Comparison of ENCODE assay signal across 8 cellular contexts in the genomic region with DNA sequence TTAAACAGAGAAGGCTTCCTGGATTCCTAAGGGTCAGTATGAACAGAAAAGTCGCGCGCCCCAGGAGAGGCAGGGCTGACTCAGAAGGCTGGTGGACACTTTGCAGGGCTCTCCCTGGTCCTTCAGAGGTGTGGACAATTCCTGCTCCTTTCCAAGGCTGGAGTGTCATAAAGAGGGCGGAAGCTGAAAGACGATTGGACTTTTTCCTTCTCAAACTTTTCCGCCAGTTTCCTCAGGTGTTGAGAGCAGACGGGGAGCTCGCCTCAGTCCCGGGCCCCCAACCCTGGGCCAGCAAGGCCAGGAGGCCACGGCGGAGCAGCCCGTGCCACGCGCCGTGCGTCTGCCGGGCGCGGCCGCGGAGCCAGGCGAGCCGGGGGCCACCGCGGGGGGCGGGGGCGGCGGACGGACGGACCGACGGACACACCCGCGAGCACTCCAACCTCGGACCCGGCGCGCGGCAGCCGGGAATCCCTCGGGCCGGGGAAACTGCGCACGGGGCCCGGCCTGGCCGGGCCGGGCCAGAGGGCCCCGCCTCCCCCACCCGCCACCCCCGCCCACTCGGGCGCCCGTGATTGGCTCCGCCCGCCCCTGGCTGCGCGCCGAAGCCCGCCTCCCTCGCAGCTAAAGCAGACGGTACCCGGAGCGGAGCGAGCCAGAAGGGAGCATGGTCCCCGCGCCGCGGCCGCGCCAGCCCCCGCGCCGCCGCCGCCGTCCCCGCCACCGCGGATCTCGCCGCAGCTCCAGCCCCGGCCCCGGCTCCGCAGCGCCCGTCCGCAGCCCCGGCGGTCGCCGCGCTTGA. TPM values are rescaled to one million over a fixed set of nuclear protein-coding genes. Genes with fewer than 3 reads are reported as not detected.
A peak's percentile ranks its signal among the peaks of the same experiment; 100 is the strongest.
DNase-seq lines count a peak whose midpoint lies in the region; ATAC-seq, FAIRE-seq and TF ChIP-seq lines count a peak whose summit lies in the region.

Gene KLHL29, plus strand, starts transcription at position 629 of the 799 bp plus-strand sequence. CDS start 177,018 bp downstream, outside the sequence.

- 69% methylated on average over 7 of the region's 92 CpGs for WGBS in SK-N-SH (ENCODE audit: low lambda C conversion rate)
- WGBS in prostate gland = 8% methylated on average over 44 of the region's 92 CpGs

- H3K27ac ChIP-seq in HL-60 (replicated peaks) = no peak within 1 kb of the TSS
- H3K27ac ChIP-seq in SK-N-SH (ENCODE audit: low read depth in 2 of 2, low read length in 1 of 2) = peak within 1 kb of the TSS; percentile 23 to 58; a peak in 1 of 4 replicates
- peak within 1 kb of the TSS; percentile 78 to 79 for H3K27ac ChIP-seq in prostate gland

- H3F3A ChIP-seq in SK-N-SH (replicated peaks; ENCODE audit: insufficient read depth) = no peaks in the 10 kb centered on the region

- peaks cover 59% of the 10 kb centered on the region for H3K27me3 Mint-ChIP-seq in activated naive CD8-positive, alpha-beta T cell treated with anti-CD3 and anti-CD28 coated beads, Interleukin-2, amount 50 U/mL, for 24 hours

- H3K9me3 ChIP-seq in SK-N-SH (no peaks in the 10 kb centered on the region), prostate gland (no peaks in the 10 kb centered on the region)

- H3K27me3 ChIP-seq in HL-60 (ENCODE audit: insufficient read depth, poor library complexity, severe bottlenecking) (peaks cover 50% of the 10 kb centered on the region), SK-N-SH (ENCODE audit: insufficient read depth) (no peaks in the 10 kb centered on the region), prostate gland (replicated peaks; ENCODE audit: insufficient read depth) (no peaks in the 10 kb centered on the region)

- H3K4me2 ChIP-seq in SK-N-SH = peak within 1 kb of the TSS; percentile 99

- intact Hi-C loops in left cardiac atrium (cut with DNase I) (no loop called here), prostate gland (cut with DNase I) (loop anchor here (5.0 kb wide), 3 partner anchors 123 to 378 kb away; no protein-coding TSS in a partner anchor)

- H3K4me3 ChIP-seq in HL-60 (replicated peaks; ENCODE audit: insufficient read depth, low read length) = peak within 1 kb of the TSS; percentile 10; the same call in 1 of the 2 replicates
- peak within 1 kb of the TSS; percentile 86 to 88 for H3K4me3 ChIP-seq in SK-N-SH (ENCODE audit: low read depth in 2 of 2, low read length in 1 of 2)
- H3K4me3 ChIP-seq in prostate gland = peak within 1 kb of the TSS; percentile 62 to 70

- no peak for TF ChIP-seq EP300 in SK-N-SH (IDR thresholded peaks at IDR 0.05; ENCODE audit: borderline replicate concordance in 1 of 2, low read depth in 1 of 2, low read length in 1 of 2)

- POLR2A ChIA-PET in SK-N-SH (lab: Yijun Ruan, JAX) = interaction anchor here (0.9 kb wide), 1 partner anchor 376 kb away, joined by 3 read pairs; no protein-coding TSS in a partner anchor

- H4K20me1 ChIP-seq in SK-N-SH (ENCODE audit: insufficient read depth) = peaks cover 7% of the 10 kb centered on the region; the same call in 1 of the 2 replicates

- H3K4me3 Mint-ChIP-seq in activated naive CD8-positive, alpha-beta T cell treated with anti-CD3 and anti-CD28 coated beads, Interleukin-2, amount 50 U/mL, for 24 hours = peak within 1 kb of the TSS; percentile 67

- TF ChIP-seq POLR2A in prostate gland (IDR thresholded peaks at IDR 0.05) = peak; percentile 81

- TF ChIP-seq CTCF in D721Med (IDR thresholded peaks at IDR 0.05; ENCODE audit: insufficient read depth, missing control alignments) (no peak), GM20000 (IDR thresholded peaks at IDR 0.05; ENCODE audit: extremely low read depth, missing control alignments) (no peak), HL-60 (IDR thresholded peaks at IDR 0.05; ENCODE audit: insufficient read depth, low read length) (no peak), SK-N-SH (IDR thresholded peaks at IDR 0.05) (no peak), prostate gland (IDR thresholded peaks at IDR 0.05) (no peak)

- H3K36me3 Mint-ChIP-seq in activated naive CD8-positive, alpha-beta T cell treated with anti-CD3 and anti-CD28 coated beads, Interleukin-2, amount 50 U/mL, for 24 hours (ENCODE audit: low read depth) = no peaks in the 10 kb centered on the region

- H3K4me1 Mint-ChIP-seq in activated naive CD8-positive, alpha-beta T cell treated with anti-CD3 and anti-CD28 coated beads, Interleukin-2, amount 50 U/mL, for 24 hours = peaks cover 31% of the 10 kb centered on the region

- H3K4me1 ChIP-seq in SK-N-SH (ENCODE audit: control insufficient read depth in 1 of 2, insufficient read depth in 2 of 2, low read depth in 1 of 2, low read length in 1 of 2) (peaks cover 14 to 26% of the 10 kb centered on the region in 2 experiments; a peak in 3 of 4 replicates), prostate gland (replicated peaks) (no peaks in the 10 kb centered on the region)

- TF ChIP-seq RAD21 in SK-N-SH (IDR thresholded peaks at IDR 0.05; ENCODE audit: low read length) = no peak

- CTCF ChIA-PET in SK-N-SH (lab: Yijun Ruan, JAX) = interaction anchor here (0.6 to 1.9 kb wide), 5 partner anchors 12 to 76 kb away, joined by 3 to 8 read pairs (median 3); no protein-coding TSS in a partner anchor

- H2AFZ ChIP-seq in SK-N-SH (ENCODE audit: low read depth) = peak within 1 kb of the TSS; percentile 85

- FAIRE-seq in D721Med (lab: Jason Lieb, UNC) (no peak), urothelium cell line (lab: Jason Lieb, UNC) (peak; percentile 5)

- 0 out of 2 replicates have a peak, but pooled peaks cover 8% of the 10 kb centered on the region for H3K79me2 ChIP-seq in SK-N-SH (ENCODE audit: insufficient read depth)

- no peak within 1 kb of the TSS for H3K27ac Mint-ChIP-seq in activated naive CD8-positive, alpha-beta T cell treated with anti-CD3 and anti-CD28 coated beads, Interleukin-2, amount 50 U/mL, for 24 hours

- DNase-seq in D721Med (ENCODE audit: insufficient read length, low spot score) (peak; percentile 92), GM20000 (ENCODE audit: low spot score) (peak; percentile 98), HL-60 (ENCODE audit: low read depth in 1 of 2, low spot score in 1 of 2) (no peak), SK-N-SH (peak; percentile 99), left cardiac atrium (peak; percentile 88), prostate gland (ENCODE audit: low spot score) (peak; percentile 85), urothelium cell line (ENCODE audit: low spot score) (peak; percentile 95)
- DNase-seq in activated naive CD8-positive, alpha-beta T cell treated with anti-CD3 and anti-CD28 coated beads, Interleukin-2, amount 50 U/mL, for 24 hours = peak; percentile 66

- ATAC-seq in activated naive CD8-positive, alpha-beta T cell treated with anti-CD3 and anti-CD28 coated beads, Interleukin-2, amount 50 U/mL, for 24 hours = peak; percentile 64
- ATAC-seq in left cardiac atrium = peak; percentile 70 to 88

- H3K9ac ChIP-seq in SK-N-SH = peak within 1 kb of the TSS; percentile 63

- no peaks in the 10 kb centered on the region for H3K9me3 Mint-ChIP-seq in activated naive CD8-positive, alpha-beta T cell treated with anti-CD3 and anti-CD28 coated beads, Interleukin-2, amount 50 U/mL, for 24 hours

- H3K36me3 ChIP-seq in SK-N-SH (replicated peaks in 1 of 2; ENCODE audit: control insufficient read depth in 1 of 2, insufficient read depth in 2 of 2, low read length in 1 of 2) = no peaks in the 10 kb centered on the region
- no peaks in the 10 kb centered on the region for H3K36me3 ChIP-seq in prostate gland

- no peaks in the 10 kb centered on the region for H3K9me2 ChIP-seq in SK-N-SH

TF ChIP-seq in SK-N-SH, 30 proteins besides CTCF, POLR2A, EP300 and RAD21 (continues in another document):
- TF ChIP-seq IRF3 (IDR thresholded peaks at IDR 0.05; ENCODE audit: low read depth, low read length) (no peak), FOSL2 (IDR thresholded peaks at IDR 0.05; ENCODE audit: borderline replicate concordance, low read depth) (no peak), GATA2 (CRISPR knock-in tag; IDR thresholded peaks at IDR 0.05) (no peak), POLR2AphosphoS5 (IDR thresholded peaks at IDR 0.05; ENCODE audit: low read depth, low read length) (peak; percentile 46; the same call in 1 of the 2 replicates), YY1 (IDR thresholded peaks at IDR 0.05; ENCODE audit: low read depth) (no peak), NFIC (IDR thresholded peaks at IDR 0.05; ENCODE audit: borderline replicate concordance) (0 out of 2 replicates have a peak, but pooled peaks have one; percentile 51), TAF1 (IDR thresholded peaks at IDR 0.05; ENCODE audit: borderline replicate concordance, low read depth, low read length) (0 out of 2 replicates have a peak, but pooled peaks have one; percentile 42), NRF1 (IDR thresholded peaks at IDR 0.05; ENCODE audit: low read depth, low read length) (no peak), MEF2A (IDR thresholded peaks at IDR 0.05; ENCODE audit: borderline replicate concordance, low read depth) (no peak)
- TF ChIP-seq, protein P1, sequence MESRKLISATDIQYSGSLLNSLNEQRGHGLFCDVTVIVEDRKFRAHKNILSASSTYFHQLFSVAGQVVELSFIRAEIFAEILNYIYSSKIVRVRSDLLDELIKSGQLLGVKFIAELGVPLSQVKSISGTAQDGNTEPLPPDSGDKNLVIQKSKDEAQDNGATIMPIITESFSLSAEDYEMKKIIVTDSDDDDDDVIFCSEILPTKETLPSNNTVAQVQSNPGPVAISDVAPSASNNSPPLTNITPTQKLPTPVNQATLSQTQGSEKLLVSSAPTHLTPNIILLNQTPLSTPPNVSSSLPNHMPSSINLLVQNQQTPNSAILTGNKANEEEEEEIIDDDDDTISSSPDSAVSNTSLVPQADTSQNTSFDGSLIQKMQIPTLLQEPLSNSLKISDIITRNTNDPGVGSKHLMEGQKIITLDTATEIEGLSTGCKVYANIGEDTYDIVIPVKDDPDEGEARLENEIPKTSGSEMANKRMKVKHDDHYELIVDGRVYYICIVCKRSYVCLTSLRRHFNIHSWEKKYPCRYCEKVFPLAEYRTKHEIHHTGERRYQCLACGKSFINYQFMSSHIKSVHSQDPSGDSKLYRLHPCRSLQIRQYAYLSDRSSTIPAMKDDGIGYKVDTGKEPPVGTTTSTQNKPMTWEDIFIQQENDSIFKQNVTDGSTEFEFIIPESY (IDR thresholded peaks at IDR 0.05; ENCODE audit: borderline replicate concordance, low read depth) = no peak

RNA-seq across cellular contexts. Expression of gene KLHL29, which starts in this region (rescaled TPM):
- polyA plus RNA-seq in SK-N-SH (2012; rRNA removed) = 4.2 and 4.6 TPM in 2 replicates
- 2.9 and 3.8 TPM in 2 replicates for polyA plus RNA-seq in SK-N-SH (2012; cell fraction: cytosol; rRNA removed)
- polyA plus RNA-seq in SK-N-SH (2012; cell fraction: nucleus; rRNA removed) = 17.7 and 21.5 TPM in 2 replicates
- 1 to 10 TPM; 1.3 to 3.3 TPM for total RNA-seq in left cardiac atrium
- 10 to 100 TPM; 23.3 to 24.8 TPM for total RNA-seq in prostate gland

Comparison
In these comparisons a context has a peak if more than half of its experiments do, and no peak if none do; other contexts are left out.
1. RNA of gene KLHL29 (total RNA-seq): 23.3 to 24.8 TPM in prostate gland; 1.3 to 3.3 TPM in left cardiac atrium; every median in the first group is over 4 times any median in the second.
2. DNase-seq: peak in D721Med (single experiment), GM20000 (single experiment), SK-N-SH (single experiment), activated naive CD8-positive, alpha-beta T cell treated with anti-CD3 and anti-CD28 coated beads, Interleukin-2, amount 50 U/mL, for 24 hours (single experiment), left cardiac atrium (single experiment), prostate gland (single experiment) and urothelium cell line (single experiment); none in HL-60 (0 of 2).
3. H3K4me3 ChIP-seq: peak in every context shown above with its lines; median percentile 87 in SK-N-SH; 66 in prostate gland; 10 in HL-60.